ENCODE assay signal across 27 cellular contexts in genomic region chr1:245901037-245901436, GRCh38.
DNase-seq lines count a peak whose midpoint lies in the region; ATAC-seq, FAIRE-seq and TF ChIP-seq lines count a peak whose summit lies in the region.
"Had no signal": no experiment of that assay in that cellular context is flagged by ENCODE, and none has a peak within 500 bp of the region (broad histone marks: within the 10 kb centered on the region; RNA-seq: fewer than 3 reads in every experiment).

No MANE protein-coding gene starts in this region.

- no peaks in the 10 kb centered on the region for H3K27me3 Mint-ChIP-seq in activated CD8-positive, alpha-beta memory T cell treated with anti-CD3 and anti-CD28 coated beads, Interleukin-2, amount 10 ng/mL, durations not matched to agents 7 days and 5 days
- H3K27me3 Mint-ChIP-seq: activated B cell treated with CpG ODN at 0.5 μM for 24 hours; activated naive CD8-positive, alpha-beta T cell treated with anti-CD3 and anti-CD28 coated beads, Interleukin-2, amount 50 U/mL, for 24 hours; type B pancreatic cell had no signal

- TF ChIP-seq POLR2A in GM12891 (IDR thresholded peaks at IDR 0.05; ENCODE audit: low read depth, low read length) = no peak

- no peak overlapping the region for H4K8ac ChIP-seq in mesenchymal stem cell (ENCODE audit: low read length)

- H3K9ac ChIP-seq in mesenchymal stem cell (ENCODE audit: low read length) = no peak overlapping the region
- H3K9ac ChIP-seq: parathyroid adenoma had no signal

- H3K4me1 ChIP-seq in OCI-LY7 (ENCODE audit: insufficient read depth, low read length, poor library complexity, severe bottlenecking) (no peaks in the 10 kb centered on the region), mesenchymal stem cell (ENCODE audit: control insufficient read depth, insufficient read depth, low read depth, low read length) (no peaks in the 10 kb centered on the region)
- H3K4me1 ChIP-seq: body of pancreas, parathyroid adenoma had no signal

- no peak overlapping the region for H2BK5ac ChIP-seq in mesenchymal stem cell (ENCODE audit: low read depth, low read length, poor library complexity, severe bottlenecking)

- CTCF ChIA-PET in OCI-LY7 (lab: Charles Lee; ENCODE audit: unreplicated experiment) = no interaction called here
- CTCF ChIA-PET in activated CD8-positive, alpha-beta memory T cell treated with anti-CD3 and anti-CD28 coated beads, Interleukin-2, amount 10 ng/mL, durations not matched to agents 7 days and 5 days (lab: Charles Lee) = interaction anchor here (2.6 kb wide), 1 partner anchor 12 kb away, joined by 8 read pairs; no protein-coding TSS in a partner anchor

- no peaks in the 10 kb centered on the region for H3K27me3 ChIP-seq in mesenchymal stem cell (ENCODE audit: control insufficient read depth in 1 of 2, insufficient read depth in 1 of 2, low read length in 2 of 2)
- H3K27me3 ChIP-seq: body of pancreas, gastrocnemius medialis had no signal

- H2AFZ ChIP-seq in OCI-LY7 (ENCODE audit: low read length) = no peak overlapping the region
- no peak overlapping the region for H2AFZ ChIP-seq in mesenchymal stem cell (ENCODE audit: low read depth, low read length)
- H2AFZ ChIP-seq: parathyroid adenoma had no signal

- no peaks in the 10 kb centered on the region for H3K9me3 Mint-ChIP-seq in activated CD8-positive, alpha-beta memory T cell treated with anti-CD3 and anti-CD28 coated beads, Interleukin-2, amount 10 ng/mL, durations not matched to agents 7 days and 5 days (ENCODE audit: low read depth)
- H3K9me3 Mint-ChIP-seq: activated B cell treated with CpG ODN at 0.5 μM for 24 hours, nephron, type B pancreatic cell had no signal

- no peak overlapping the region for H3K27ac Mint-ChIP-seq in activated CD8-positive, alpha-beta memory T cell treated with anti-CD3 and anti-CD28 coated beads, Interleukin-2, amount 10 ng/mL, durations not matched to agents 7 days and 5 days
- H3K27ac Mint-ChIP-seq: activated B cell treated with CpG ODN at 0.5 μM for 24 hours; activated naive CD8-positive, alpha-beta T cell treated with anti-CD3 and anti-CD28 coated beads, Interleukin-2, amount 50 U/mL, for 24 hours; CD14-positive monocyte; type B pancreatic cell had no signal

- H3K36me3 Mint-ChIP-seq in activated CD8-positive, alpha-beta memory T cell treated with anti-CD3 and anti-CD28 coated beads, Interleukin-2, amount 10 ng/mL, durations not matched to agents 7 days and 5 days = peaks cover 8% of the 10 kb centered on the region
- H3K36me3 Mint-ChIP-seq: type B pancreatic cell had no signal

- H3K18ac ChIP-seq in mesenchymal stem cell (ENCODE audit: low read depth in 1 of 2, low read length in 2 of 2) = no peak overlapping the region

- intact Hi-C loops in OCI-LY7 (cut with micrococcal nuclease; ENCODE audit: unreplicated experiment) = no loop called here

- H2BK120ac ChIP-seq in mesenchymal stem cell (ENCODE audit: low read depth, low read length) = no peak overlapping the region

- no peaks in the 10 kb centered on the region for H3K9me3 ChIP-seq in OCI-LY7 (ENCODE audit: low read length)
- no peaks in the 10 kb centered on the region for H3K9me3 ChIP-seq in mesenchymal stem cell (ENCODE audit: control insufficient read depth, low read length)
- H3K9me3 ChIP-seq: body of pancreas, gastrocnemius medialis had no signal

- BruUV-seq in OCI-LY7 (replicated peaks; lab: Mats Ljungman, UMichigan) = no TSS peak

- peaks cover 2% of the 10 kb centered on the region for H3K79me1 ChIP-seq in mesenchymal stem cell (replicated peaks; ENCODE audit: low read length, poor library complexity, severe bottlenecking)

- no CpG with 5 or more reads among the region's 2 CpGs for WGBS in mesenchymal stem cell

- no peak overlapping the region for H3K14ac ChIP-seq in mesenchymal stem cell (ENCODE audit: low read length in 2 of 2)

- H3K4me2 ChIP-seq in OCI-LY7 (ENCODE audit: low read length) (no peak overlapping the region), mesenchymal stem cell (ENCODE audit: low read length, poor library complexity, severe bottlenecking) (no peak overlapping the region)

- peak; percentile 61 for ATAC-seq in HG03442 (IDR thresholded peaks at IDR 0.05; ENCODE audit: unreplicated experiment)
- ATAC-seq in GM21717 (IDR thresholded peaks at IDR 0.05; ENCODE audit: unreplicated experiment) = no peak
- ATAC-seq in GM21526 (IDR thresholded peaks at IDR 0.05; ENCODE audit: low FRiP score, unreplicated experiment) = no peak
- no peak for ATAC-seq in activated CD8-positive, alpha-beta memory T cell treated with anti-CD3 and anti-CD28 coated beads, Interleukin-2, amount 10 ng/mL, durations not matched to agents 7 days and 5 days
- ATAC-seq: activated naive CD8-positive, alpha-beta T cell treated with anti-CD3 and anti-CD28 coated beads, Interleukin-2, amount 50 U/mL, for 24 hours; body of pancreas; gastrocnemius medialis; right cardiac atrium; SK-N-SH treated with all-trans-retinoic acid at 6 μM for 48 hours had no signal

- POLR2A ChIA-PET in OCI-LY7 (lab: Charles Lee) = no interaction called here

- H3K36me3 ChIP-seq in OCI-LY7 (ENCODE audit: insufficient read depth, low read length) (no peaks in the 10 kb centered on the region), mesenchymal stem cell (ENCODE audit: control insufficient read depth in 1 of 2, insufficient read depth in 2 of 2, low read depth in 1 of 2, low read length in 2 of 2) (peaks cover 0 to 10% of the 10 kb centered on the region in 2 experiments)
- H3K36me3 ChIP-seq: gastrocnemius medialis had no signal

- H3K9me2 ChIP-seq in OCI-LY7 (ENCODE audit: insufficient read depth, low read length) = no peaks in the 10 kb centered on the region

- H3K79me2 ChIP-seq in OCI-LY7 (ENCODE audit: insufficient read depth, low read depth, low read length) = no peaks in the 10 kb centered on the region
- H3K79me2 ChIP-seq: parathyroid adenoma had no signal

- DNase-seq in GM12891 (ENCODE audit: insufficient read length, low spot score) (no peak), OCI-LY7 (ENCODE audit: low spot score) (peak; percentile 3), mesenchymal stem cell (peak; percentile 11), GDM1 (lab: John Stamatoyannopoulos, UW) (no peak)
- DNase-seq in activated CD8-positive, alpha-beta memory T cell treated with anti-CD3 and anti-CD28 coated beads, Interleukin-2, amount 10 ng/mL, durations not matched to agents 7 days and 5 days = no peak
- DNase-seq: activated B cell treated with CpG ODN at 0.5 μM for 24 hours; activated CD4-positive, alpha-beta T cell treated with anti-CD3 and anti-CD28 coated beads, Interleukin-2, amount 50 U/mL, for 4 hours; activated effector memory CD4-positive, alpha-beta T cell treated with Interleukin-2 at 50 U/mL for 16 hours; activated naive CD8-positive, alpha-beta T cell treated with anti-CD3 and anti-CD28 coated beads, Interleukin-2, amount 50 U/mL, for 24 hours; body of pancreas; DMS 273 treated with DMSO at 0.1 percent for 48 hours; effector CD4-positive, alpha-beta T cell; gastrocnemius medialis; hippocampal formation; NCI-H524; NK-92 treated with Interleukin-12 subunit alpha and Interleukin-12 subunit beta, amount 100 ng/mL, for 24 hours; right cardiac atrium; RPMI8226 had no signal

- H2AK5ac ChIP-seq in mesenchymal stem cell (ENCODE audit: low read length, severe bottlenecking) = no peak overlapping the region

- no peak overlapping the region for H3K23ac ChIP-seq in mesenchymal stem cell (ENCODE audit: low read length in 2 of 2)

- no peak overlapping the region for H3K4me3 Mint-ChIP-seq in activated CD8-positive, alpha-beta memory T cell treated with anti-CD3 and anti-CD28 coated beads, Interleukin-2, amount 10 ng/mL, durations not matched to agents 7 days and 5 days
- H3K4me3 Mint-ChIP-seq: activated B cell treated with CpG ODN at 0.5 μM for 24 hours; activated naive CD8-positive, alpha-beta T cell treated with anti-CD3 and anti-CD28 coated beads, Interleukin-2, amount 50 U/mL, for 24 hours; CD14-positive monocyte; nephron; type B pancreatic cell had no signal

- H3K27ac ChIP-seq in OCI-LY7 (ENCODE audit: low read depth, low read length, poor library complexity, severe bottlenecking) (no peak overlapping the region), mesenchymal stem cell (ENCODE audit: low read length, poor library complexity, severe bottlenecking) (no peak overlapping the region)
- H3K27ac ChIP-seq: body of pancreas, gastrocnemius medialis, parathyroid adenoma had no signal

- TF ChIP-seq CTCF in OCI-LY7 (conservative IDR thresholded peaks at IDR 0.05; ENCODE audit: low read length) = no peak

- H3K4me3 ChIP-seq in OCI-LY7 (ENCODE audit: low read depth, low read length, poor library complexity, severe bottlenecking) (no peak overlapping the region), mesenchymal stem cell (ENCODE audit: insufficient read depth in 1 of 2, low read depth in 1 of 2, low read length in 2 of 2) (no peak overlapping the region)
- H3K4me3 ChIP-seq: body of pancreas, gastrocnemius medialis had no signal

- no peaks in the 10 kb centered on the region for H4K20me1 ChIP-seq in OCI-LY7 (ENCODE audit: insufficient read depth, low read length)

- no peak overlapping the region for H3K4ac ChIP-seq in mesenchymal stem cell (ENCODE audit: low read depth in 1 of 2, low read length in 2 of 2)

- H2BK12ac ChIP-seq in mesenchymal stem cell (ENCODE audit: low read length in 2 of 2) = no peak overlapping the region

- no peak overlapping the region for H2BK15ac ChIP-seq in mesenchymal stem cell (ENCODE audit: low read depth, poor library complexity, severe bottlenecking)

- no peak for FAIRE-seq in GM12891 (lab: Jason Lieb, UNC)
- FAIRE-seq: G401.6 had no signal

- no peaks in the 10 kb centered on the region for H3K4me1 Mint-ChIP-seq in activated CD8-positive, alpha-beta memory T cell treated with anti-CD3 and anti-CD28 coated beads, Interleukin-2, amount 10 ng/mL, durations not matched to agents 7 days and 5 days
- H3K4me1 Mint-ChIP-seq: activated naive CD8-positive, alpha-beta T cell treated with anti-CD3 and anti-CD28 coated beads, Interleukin-2, amount 50 U/mL, for 24 hours had no signal

- no peak overlapping the region for H4K91ac ChIP-seq in mesenchymal stem cell (ENCODE audit: low read length)

TF ChIP-seq in GM12891, 5 proteins besides CTCF, POLR2A, EP300 and RAD21:
- TF ChIP-seq SPI1 (IDR thresholded peaks at IDR 0.05; ENCODE audit: low read depth, low read length) (peak; percentile 71), POU2F2 (IDR thresholded peaks at IDR 0.05; ENCODE audit: low read depth, low read length) (no peak)

Comparison
In these comparisons a context has a peak if more than half of its experiments do, and no peak if none do; other contexts are left out.
1. DNase-seq: peak in OCI-LY7 (single experiment) and mesenchymal stem cell (single experiment); none in GM12891 (single experiment), GDM1 (single experiment) and activated CD8-positive, alpha-beta memory T cell treated with anti-CD3 and anti-CD28 coated beads, Interleukin-2, amount 10 ng/mL, durations not matched to agents 7 days and 5 days (single experiment).